ENCODE assay signal across 36 cellular contexts in the genomic region with DNA sequence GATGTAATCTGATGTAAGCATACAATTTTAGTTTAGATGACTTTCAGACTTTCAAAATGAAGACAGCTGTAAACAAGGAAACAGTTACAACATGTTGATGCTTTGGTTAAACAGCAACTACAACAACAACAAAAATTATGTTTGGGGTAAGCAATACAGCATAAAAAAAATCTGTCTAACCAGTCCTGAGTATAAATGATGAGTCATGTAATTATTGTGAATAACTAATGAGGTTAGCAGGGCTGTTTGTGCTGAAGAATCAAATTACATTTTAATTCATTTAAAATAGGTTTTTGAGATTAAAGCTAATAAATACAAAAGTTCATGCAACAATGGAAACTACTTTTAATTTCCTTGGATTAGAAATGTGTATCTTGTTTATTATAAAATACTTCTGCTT.
"Had no signal": no experiment of that assay in that cellular context is flagged by ENCODE, and none has a peak within 500 bp of the region (broad histone marks: within the 10 kb centered on the region; RNA-seq: fewer than 3 reads in every experiment).

No MANE protein-coding gene starts in this region.

- H3K27me3 ChIP-seq: ascending aorta, cardiac muscle cell, colonic mucosa had no signal

- DNase-seq: activated B cell treated with CpG ODN at 0.5 μM for 24 hours; activated CD4-positive, alpha-beta memory T cell treated with anti-CD3 and anti-CD28 coated beads for 36 hours; activated CD4-positive, alpha-beta T cell treated with anti-CD3 and anti-CD28 coated beads for 4 hours; activated CD4-positive, alpha-beta T cell treated with anti-CD3 and anti-CD28 coated beads, Interleukin-2, amount 10 ng/mL, durations not matched to agents 24 days and 14 days; activated CD4-positive, alpha-beta T cell treated with anti-CD3 and anti-CD28 coated beads, Interleukin-2, amount 50 U/mL, for 1 hour; activated CD4-positive, alpha-beta T cell treated with anti-CD3 and anti-CD28 coated beads, Interleukin-2, amount 50 U/mL, for 4 hours; activated CD4-positive, CD25-positive, alpha-beta regulatory T cell treated with anti-CD3 and anti-CD28 coated beads, Interleukin-2, amount 50 U/mL, for 72 hours; activated CD8-positive, alpha-beta memory T cell treated with anti-CD3 and anti-CD28 coated beads, Interleukin-2, amount 50 U/mL, for 4 hours; activated CD8-positive, alpha-beta T cell treated with anti-CD3 and anti-CD28 coated beads for 36 hours; activated effector memory CD4-positive, alpha-beta T cell treated with Interleukin-2 at 50 U/mL for 16 hours; activated gamma-delta T cell; activated naive CD4-positive, alpha-beta T cell treated with anti-CD3 and anti-CD28 coated beads, Interleukin-2, amount 10 ng/mL, durations not matched to agents 7 days and 5 days; activated naive CD4-positive, alpha-beta T cell treated with Interleukin-2 at 50 U/mL for 16 hours; activated naive CD8-positive, alpha-beta T cell treated with anti-CD3 and anti-CD28 coated beads, Interleukin-2, amount 10 ng/mL, durations not matched to agents 7 days and 5 days; activated naive CD8-positive, alpha-beta T cell treated with anti-CD3 and anti-CD28 coated beads, Interleukin-2, amount 50 U/mL, for 24 hours; activated T-cell treated with anti-CD3 and anti-CD28 coated beads for 4 hours; activated T-cell treated with anti-CD3 and anti-CD28 coated beads, Interleukin-2, amount 50 U/mL, for 1 hour; activated T-cell treated with anti-CD3 and anti-CD28 coated beads, Interleukin-2, amount 50 U/mL, for 4 hours; amygdala; anterior cingulate cortex; caudate nucleus; cerebellar nuclear complex; colonic mucosa; T-helper 2 cell; T-helper 9 cell had no signal

- H3K4me3 ChIP-seq: ascending aorta, cardiac muscle cell, colonic mucosa had no signal

- H3K27me3 Mint-ChIP-seq: activated B cell treated with CpG ODN at 0.5 μM for 24 hours; activated CD4-positive, alpha-beta memory T cell treated with anti-CD3 and anti-CD28 coated beads for 36 hours; activated CD4-positive, alpha-beta T cell treated with anti-CD3 and anti-CD28 coated beads, Interleukin-2, amount 10 ng/mL, durations not matched to agents 24 days and 14 days; activated CD8-positive, alpha-beta T cell treated with anti-CD3 and anti-CD28 coated beads for 36 hours; activated naive CD4-positive, alpha-beta T cell treated with anti-CD3 and anti-CD28 coated beads, Interleukin-2, amount 10 ng/mL, durations not matched to agents 7 days and 5 days; activated naive CD4-positive, alpha-beta T cell treated with anti-CD3 and anti-CD28 coated beads, Interleukin-2, amount 50 U/mL, for 24 hours; activated naive CD8-positive, alpha-beta T cell; activated naive CD8-positive, alpha-beta T cell treated with anti-CD3 and anti-CD28 coated beads, Interleukin-2, amount 10 ng/mL, durations not matched to agents 7 days and 5 days; activated naive CD8-positive, alpha-beta T cell treated with anti-CD3 and anti-CD28 coated beads, Interleukin-2, amount 50 U/mL, for 24 hours; central memory CD8-positive, alpha-beta T cell had no signal

- H3K27ac Mint-ChIP-seq: activated B cell treated with CpG ODN at 0.5 μM for 24 hours; activated CD4-positive, alpha-beta memory T cell treated with anti-CD3 and anti-CD28 coated beads for 36 hours; activated CD4-positive, alpha-beta T cell treated with anti-CD3 and anti-CD28 coated beads, Interleukin-2, amount 10 ng/mL, durations not matched to agents 24 days and 14 days; activated CD8-positive, alpha-beta T cell treated with anti-CD3 and anti-CD28 coated beads for 36 hours; activated naive CD4-positive, alpha-beta T cell treated with anti-CD3 and anti-CD28 coated beads, Interleukin-2, amount 10 ng/mL, durations not matched to agents 7 days and 5 days; activated naive CD4-positive, alpha-beta T cell treated with anti-CD3 and anti-CD28 coated beads, Interleukin-2, amount 50 U/mL, for 24 hours; activated naive CD8-positive, alpha-beta T cell; activated naive CD8-positive, alpha-beta T cell treated with anti-CD3 and anti-CD28 coated beads, Interleukin-2, amount 10 ng/mL, durations not matched to agents 7 days and 5 days; activated naive CD8-positive, alpha-beta T cell treated with anti-CD3 and anti-CD28 coated beads, Interleukin-2, amount 50 U/mL, for 24 hours; activated T-helper 2 cell treated with anti-CD3 and anti-CD28 coated beads, Interferon-gamma antibody, Interleukin-2, Interleukin-4, amounts not matched to agents 10 μg/mL and 5 μg/mL and 100 μg/mL, durations not matched to agents 14 hours and 24 hours and 36 hours; brain; T-helper 2 cell treated with Interferon-gamma antibody and Interleukin-4, amounts not matched to agents 5 μg/mL and 100 μg/mL, for 36 hours had no signal

- H3K9me3 Mint-ChIP-seq: activated B cell treated with CpG ODN at 0.5 μM for 24 hours; activated CD4-positive, alpha-beta T cell treated with anti-CD3 and anti-CD28 coated beads, Interleukin-2, amount 10 ng/mL, durations not matched to agents 24 days and 14 days; activated naive CD4-positive, alpha-beta T cell treated with anti-CD3 and anti-CD28 coated beads, Interleukin-2, amount 50 U/mL, for 24 hours; activated naive CD8-positive, alpha-beta T cell treated with anti-CD3 and anti-CD28 coated beads, Interleukin-2, amount 50 U/mL, for 24 hours; brain had no signal

- H3K4me1 Mint-ChIP-seq: activated B cell treated with CpG ODN at 0.5 μM for 24 hours; activated CD4-positive, alpha-beta T cell treated with anti-CD3 and anti-CD28 coated beads, Interleukin-2, amount 10 ng/mL, durations not matched to agents 24 days and 14 days; activated naive CD4-positive, alpha-beta T cell treated with anti-CD3 and anti-CD28 coated beads, Interleukin-2, amount 10 ng/mL, durations not matched to agents 7 days and 5 days; activated naive CD4-positive, alpha-beta T cell treated with anti-CD3 and anti-CD28 coated beads, Interleukin-2, amount 50 U/mL, for 24 hours; activated naive CD8-positive, alpha-beta T cell treated with anti-CD3 and anti-CD28 coated beads, Interleukin-2, amount 10 ng/mL, durations not matched to agents 7 days and 5 days; activated naive CD8-positive, alpha-beta T cell treated with anti-CD3 and anti-CD28 coated beads, Interleukin-2, amount 50 U/mL, for 24 hours; brain; central memory CD8-positive, alpha-beta T cell had no signal

- H3K4me3 Mint-ChIP-seq: activated B cell treated with CpG ODN at 0.5 μM for 24 hours; activated CD4-positive, alpha-beta memory T cell treated with anti-CD3 and anti-CD28 coated beads for 36 hours; activated CD4-positive, alpha-beta T cell treated with anti-CD3 and anti-CD28 coated beads, Interleukin-2, amount 10 ng/mL, durations not matched to agents 24 days and 14 days; activated CD8-positive, alpha-beta T cell treated with anti-CD3 and anti-CD28 coated beads for 36 hours; activated naive CD4-positive, alpha-beta T cell treated with anti-CD3 and anti-CD28 coated beads, Interleukin-2, amount 10 ng/mL, durations not matched to agents 7 days and 5 days; activated naive CD4-positive, alpha-beta T cell treated with anti-CD3 and anti-CD28 coated beads, Interleukin-2, amount 50 U/mL, for 24 hours; activated naive CD8-positive, alpha-beta T cell; activated naive CD8-positive, alpha-beta T cell treated with anti-CD3 and anti-CD28 coated beads, Interleukin-2, amount 10 ng/mL, durations not matched to agents 7 days and 5 days; activated naive CD8-positive, alpha-beta T cell treated with anti-CD3 and anti-CD28 coated beads, Interleukin-2, amount 50 U/mL, for 24 hours; activated T-cell treated with anti-CD3 and anti-CD28 coated beads, Interleukin-2, amount 50 U/mL, for 4 hours; brain; central memory CD8-positive, alpha-beta T cell; T-helper 2 cell treated with Interferon-gamma antibody and Interleukin-4, amounts not matched to agents 5 μg/mL and 100 μg/mL, for 36 hours had no signal

- H3K9me3 ChIP-seq: ascending aorta, colonic mucosa had no signal

- ATAC-seq: activated CD8-positive, alpha-beta T cell treated with anti-CD3 and anti-CD28 coated beads for 36 hours; activated naive CD8-positive, alpha-beta T cell treated with anti-CD3 and anti-CD28 coated beads, Interleukin-2, amount 50 U/mL, for 24 hours; activated T-cell treated with anti-CD3 and anti-CD28 coated beads, Interleukin-2, amount 50 U/mL, for 4 hours had no signal

- FAIRE-seq: bronchial epithelial cell, TTC549 had no signal

- H3K27ac ChIP-seq: ascending aorta, cardiac muscle cell, colonic mucosa, VCaP had no signal

- H3K4me1 ChIP-seq: ascending aorta, colonic mucosa had no signal

- H3K36me3 ChIP-seq: ascending aorta, cardiac muscle cell, colonic mucosa had no signal

- H3K36me3 Mint-ChIP-seq: activated CD4-positive, alpha-beta memory T cell treated with anti-CD3 and anti-CD28 coated beads for 36 hours; activated naive CD4-positive, alpha-beta T cell treated with anti-CD3 and anti-CD28 coated beads, Interleukin-2, amount 10 ng/mL, durations not matched to agents 7 days and 5 days; activated naive CD4-positive, alpha-beta T cell treated with anti-CD3 and anti-CD28 coated beads, Interleukin-2, amount 50 U/mL, for 24 hours; activated naive CD8-positive, alpha-beta T cell; activated naive CD8-positive, alpha-beta T cell treated with anti-CD3 and anti-CD28 coated beads, Interleukin-2, amount 10 ng/mL, durations not matched to agents 7 days and 5 days; brain had no signal
